In the genomic region with DNA sequence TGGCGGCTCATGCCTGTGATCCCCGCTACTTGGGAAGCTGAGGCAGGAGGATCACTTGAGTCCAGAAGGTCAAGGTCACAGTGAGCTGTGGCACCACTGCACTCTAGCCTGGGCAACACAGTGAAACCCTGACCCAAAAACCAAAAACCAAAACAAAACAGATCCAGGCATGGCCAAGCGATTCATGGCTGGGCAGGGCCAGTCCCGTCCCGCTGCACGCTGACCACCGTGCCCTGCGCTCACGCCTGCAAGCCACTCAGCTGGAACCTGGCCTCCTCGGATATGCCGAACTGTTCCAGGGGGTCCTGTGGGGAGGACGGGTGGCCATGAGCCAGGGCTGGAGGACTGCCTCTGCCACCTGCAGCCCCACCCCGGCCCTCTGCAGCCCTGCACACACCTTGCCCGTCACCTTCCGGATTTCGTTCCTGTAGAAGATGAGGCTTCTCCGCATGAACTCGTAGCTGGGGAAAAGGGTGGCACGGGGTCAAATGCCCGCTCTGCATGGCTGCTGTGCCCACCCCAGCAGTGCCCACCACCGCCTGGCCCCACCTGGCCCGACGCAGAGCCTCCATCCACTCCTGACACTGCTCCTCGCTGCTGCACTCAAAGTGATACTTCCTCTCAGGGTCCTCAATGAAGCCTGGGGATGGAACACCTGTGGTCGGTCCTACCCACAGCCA, we compare ENCODE assay signal across 19 cellular contexts. TPM values are rescaled to one million over a fixed set of nuclear protein-coding genes. Genes with fewer than 3 reads are reported as not detected.
DNase-seq lines count a peak whose midpoint lies in the region; ATAC-seq, FAIRE-seq and TF ChIP-seq lines count a peak whose summit lies in the region.
"Had no signal": no experiment of that assay in that cellular context is flagged by ENCODE, and none has a peak within 500 bp of the region (broad histone marks: within the 10 kb centered on the region; RNA-seq: fewer than 3 reads in every experiment).

No MANE protein-coding gene starts in this region.

- no peak overlapping the region for H2AK5ac ChIP-seq in H1 (ENCODE audit: low read depth, low read length)

- H3K4me3 Mint-ChIP-seq in activated T-cell treated with anti-CD3 and anti-CD28 coated beads, Interleukin-2, amount 50 U/mL, for 24 hours = peak overlapping the region; percentile 94
- H3K4me3 Mint-ChIP-seq in stimulated activated memory B cell treated with anti-CD40 and anti-IgM and Interleukin-4, amounts not matched to agents 10 μg/mL and 1 μg/mL and 100 μg/mL, for 72 hours = peak overlapping the region; percentile 49

- POLR2A ChIA-PET in H1 (lab: Charles Lee; ENCODE audit: partially characterized antibody) = interaction anchor here (0.7 to 5.9 kb wide), 10 partner anchors 12 to 118 kb away, joined by 3 to 52 read pairs (median 3); a partner anchor contains a TSS

- peaks cover 88% of the 10 kb centered on the region for H3K36me3 Mint-ChIP-seq in activated T-cell treated with anti-CD3 and anti-CD28 coated beads, Interleukin-2, amount 50 U/mL, for 24 hours (ENCODE audit: low read depth)
- peaks cover 35% of the 10 kb centered on the region for H3K36me3 Mint-ChIP-seq in stimulated activated memory B cell treated with anti-CD40 and anti-IgM and Interleukin-4, amounts not matched to agents 10 μg/mL and 1 μg/mL and 100 μg/mL, for 72 hours

- H3K9me3 Mint-ChIP-seq in activated T-cell treated with anti-CD3 and anti-CD28 coated beads, Interleukin-2, amount 50 U/mL, for 24 hours = no peaks in the 10 kb centered on the region
- H3K9me3 Mint-ChIP-seq in stimulated activated memory B cell treated with anti-CD40 and anti-IgM and Interleukin-4, amounts not matched to agents 10 μg/mL and 1 μg/mL and 100 μg/mL, for 72 hours = no peaks in the 10 kb centered on the region

- no peak overlapping the region for H4K91ac ChIP-seq in H1 (replicated peaks; ENCODE audit: insufficient read length, low read length)

- H3K14ac ChIP-seq in H1 (ENCODE audit: insufficient read length) = no peak overlapping the region

- TF ChIP-seq RAD21 in H1 (IDR thresholded peaks at IDR 0.05 in 1 of 2, conservative IDR thresholded peaks at IDR 0.05 in 1 of 2; ENCODE audit: low read depth in 2 of 2, low read length in 2 of 2) = no peak

- no peak overlapping the region for H3K56ac ChIP-seq in H1 (replicated peaks; ENCODE audit: insufficient read length, low read depth, low read length)

- no peaks in the 10 kb centered on the region for H3K36me3 ChIP-seq in SU-DHL-6 (ENCODE audit: low read length)
- H3K36me3 ChIP-seq in H1 (ENCODE audit: control insufficient read depth in 2 of 4, insufficient read depth in 4 of 4, low read length in 3 of 4) = peaks cover 0 to 23% (median 14%) of the 10 kb centered on the region in 4 experiments; a peak in 6 of 8 replicates

- H3K9ac ChIP-seq in SU-DHL-6 (ENCODE audit: low read length) = peak overlapping the region; percentile 95; the same call in 1 of the 2 replicates
- H3K9ac ChIP-seq in H1 (replicated peaks in 1 of 4; ENCODE audit: extremely low read depth in 1 of 4, low read depth in 3 of 4, low read length in 3 of 4) = no peak overlapping the region

- H4K20me1 ChIP-seq in SU-DHL-6 (ENCODE audit: low read depth, low read length) (0 out of 2 replicates have a peak, but pooled peaks cover 2% of the 10 kb centered on the region), H1 (replicated peaks in 1 of 2; ENCODE audit: control insufficient read depth in 1 of 2, insufficient read depth in 2 of 2, low read length in 2 of 2) (peaks cover 6 to 19% of the 10 kb centered on the region in 2 experiments)

- no peak overlapping the region for H2BK15ac ChIP-seq in H1 (ENCODE audit: low read length)

- H4K8ac ChIP-seq in H1 (ENCODE audit: extremely low read depth, insufficient read depth, low read length) = no peak overlapping the region

- no peak for TF ChIP-seq EP300 in H1 (IDR thresholded peaks at IDR 0.05; ENCODE audit: borderline replicate concordance in 1 of 2, low read depth in 2 of 2, low read length in 2 of 2)

- no peaks in the 10 kb centered on the region for H3K27me3 Mint-ChIP-seq in activated T-cell treated with anti-CD3 and anti-CD28 coated beads, Interleukin-2, amount 50 U/mL, for 24 hours
- no peaks in the 10 kb centered on the region for H3K27me3 Mint-ChIP-seq in stimulated activated memory B cell treated with anti-CD40 and anti-IgM and Interleukin-4, amounts not matched to agents 10 μg/mL and 1 μg/mL and 100 μg/mL, for 72 hours

- no peak overlapping the region for H2BK20ac ChIP-seq in H1 (ENCODE audit: low read length)

- H3K4me2 ChIP-seq in SU-DHL-6 (ENCODE audit: low read depth, low read length, poor library complexity, severe bottlenecking) (peak overlapping the region; percentile 97), H1 (ENCODE audit: insufficient read depth in 1 of 2, low read depth in 2 of 2, low read length in 2 of 2) (no peak overlapping the region)

- H2BK12ac ChIP-seq in H1 (ENCODE audit: low read depth, low read length) = no peak overlapping the region

- H3K4ac ChIP-seq in H1 (replicated peaks; ENCODE audit: insufficient read length, low read depth, low read length) = no peak overlapping the region

- TF ChIP-seq POLR2A in H1 (IDR thresholded peaks at IDR 0.05; ENCODE audit: control extremely low read depth in 1 of 2, low read depth in 2 of 2, low read length in 2 of 2) = no peak

- H3K4me1 ChIP-seq in H1 (replicated peaks in 1 of 4; ENCODE audit: control insufficient read depth in 3 of 4, insufficient read depth in 4 of 4, low read length in 3 of 4) = peaks cover 0 to 9% (median 6%) of the 10 kb centered on the region in 4 experiments; a peak in 5 of 7 replicates

- DNase-seq in activated T-cell treated with anti-CD3 and anti-CD28 coated beads, Interleukin-2, amount 50 U/mL, for 24 hours = no peak
- DNase-seq in activated T-cell treated with anti-CD3 and anti-CD28 coated beads, Interleukin-2, amount 50 U/mL, for 48 hours = no peak
- DNase-seq in H1 (ENCODE audit: low read depth in 1 of 2, low spot score in 2 of 2) = no peak
- DNase-seq in NCI-H1436 (lab: John Stamatoyannopoulos, UW) = no peak
- no peak for DNase-seq in GM19238 (ENCODE audit: insufficient read length, low spot score)
- DNase-seq: activated T-cell treated with anti-CD3 and anti-CD28 coated beads, Interleukin-2, amount 50 U/mL, for 1 hour; cerebellar nuclear complex; EL; NCI-H1092; stimulated activated CD4-positive, alpha-beta T cell treated with anti-CD3 and anti-CD28 coated beads, Interleukin-15, amount 100 ng/mL, for 24 hours had no signal

- H3K23me2 ChIP-seq in H1 (ENCODE audit: low read depth, low read length) = peaks cover 9% of the 10 kb centered on the region; the same call in 1 of the 2 replicates

- no peak overlapping the region for H2BK120ac ChIP-seq in H1 (replicated peaks; ENCODE audit: low read depth, low read length)

- H3K79me2 ChIP-seq in SU-DHL-6 (ENCODE audit: insufficient read depth, low read length) = peaks cover 50% of the 10 kb centered on the region
- peaks cover 16 to 33% of the 10 kb centered on the region in 2 experiments for H3K79me2 ChIP-seq in H1 (ENCODE audit: control insufficient read depth in 1 of 2, insufficient read depth in 2 of 2, low read length in 2 of 2)

- peaks cover 10% of the 10 kb centered on the region for H3K79me1 ChIP-seq in H1 (ENCODE audit: low read depth, low read length)

- no peaks in the 10 kb centered on the region for H3K9me2 ChIP-seq in SU-DHL-6 (replicated peaks; ENCODE audit: insufficient read depth, low read length)

- H3K9me3 ChIP-seq in SU-DHL-6 (ENCODE audit: insufficient read depth, low read length) = no peaks in the 10 kb centered on the region
- no peaks in the 10 kb centered on the region for H3K9me3 ChIP-seq in H1 (ENCODE audit: insufficient read depth in 2 of 2, low read depth in 1 of 2, low read length in 1 of 2)
- H3K9me3 ChIP-seq: vagina had no signal

- H3K18ac ChIP-seq in H1 (ENCODE audit: extremely low read depth, low read length) = no peak overlapping the region

- no peak overlapping the region for H4K5ac ChIP-seq in H1 (ENCODE audit: insufficient read length, low read depth, low read length)

- H2BK5ac ChIP-seq in H1 (ENCODE audit: low read depth, low read length) = peak overlapping the region; percentile 24; the same call in 1 of the 2 replicates

- H2AFZ ChIP-seq in SU-DHL-6 (ENCODE audit: low read depth, low read length, severe bottlenecking) (no peak overlapping the region), H1 (ENCODE audit: low read length) (no peak overlapping the region)

- no peaks in the 10 kb centered on the region for H3K27me3 ChIP-seq in SU-DHL-6 (ENCODE audit: low read length)
- H3K27me3 ChIP-seq in H1 (replicated peaks in 1 of 4; ENCODE audit: control insufficient read depth in 3 of 4, extremely low read depth in 1 of 4, insufficient read depth in 3 of 4, low read length in 3 of 4) = no peaks in the 10 kb centered on the region
- H3K27me3 ChIP-seq: vagina had no signal

- peaks cover 44% of the 10 kb centered on the region for H3K4me1 Mint-ChIP-seq in activated T-cell treated with anti-CD3 and anti-CD28 coated beads, Interleukin-2, amount 50 U/mL, for 24 hours (ENCODE audit: low read depth)
- H3K4me1 Mint-ChIP-seq in stimulated activated memory B cell treated with anti-CD40 and anti-IgM and Interleukin-4, amounts not matched to agents 10 μg/mL and 1 μg/mL and 100 μg/mL, for 72 hours = peaks cover 60% of the 10 kb centered on the region

- CTCF ChIA-PET in H1 (lab: Charles Lee; ENCODE audit: partially characterized antibody) = interaction anchor here (0.6 to 2.4 kb wide), 12 partner anchors 10 to 1361 kb away, joined by 3 to 7 read pairs (median 3); no protein-coding TSS in a partner anchor

- TF ChIP-seq CTCF in SU-DHL-6 (IDR thresholded peaks at IDR 0.05; ENCODE audit: insufficient read depth, low read length, poor library complexity, severe bottlenecking) (no peak), H1 (IDR thresholded peaks at IDR 0.05; ENCODE audit: control extremely low read depth in 1 of 3, insufficient read depth in 1 of 3, low read depth in 1 of 3, low read length in 3 of 3) (no peak)

- H3F3A ChIP-seq in SU-DHL-6 (ENCODE audit: insufficient read depth) = peaks cover 20% of the 10 kb centered on the region; the same call in 1 of the 2 replicates

- no peak overlapping the region for H3K23ac ChIP-seq in H1 (ENCODE audit: insufficient read length)

- peak overlapping the region; percentile 93 for H3K27ac Mint-ChIP-seq in activated T-cell treated with anti-CD3 and anti-CD28 coated beads, Interleukin-2, amount 50 U/mL, for 24 hours
- peak overlapping the region; percentile 91 for H3K27ac Mint-ChIP-seq in stimulated activated memory B cell treated with anti-CD40 and anti-IgM and Interleukin-4, amounts not matched to agents 10 μg/mL and 1 μg/mL and 100 μg/mL, for 72 hours

- H3K27ac ChIP-seq in SU-DHL-6 (ENCODE audit: low read depth, low read length) (peak overlapping the region; percentile 81), H1 (ENCODE audit: low read depth, low read length) (no peak overlapping the region)
- H3K27ac ChIP-seq: vagina had no signal

- no peak for FAIRE-seq in H1 (lab: Jason Lieb, UNC)
- FAIRE-seq: TTC549 had no signal

- peak overlapping the region; percentile 1 for H3K4me3 ChIP-seq in SU-DHL-6 (ENCODE audit: insufficient read depth, low read length, poor library complexity, severe bottlenecking)
- no peak overlapping the region for H3K4me3 ChIP-seq in H1 (ENCODE audit: extremely low read depth in 1 of 4, insufficient read depth in 2 of 4, low read depth in 3 of 4, low read length in 4 of 4)
- H3K4me3 ChIP-seq: vagina had no signal

- no peak for ATAC-seq in stimulated activated memory B cell treated with anti-CD40 and anti-IgM and Interleukin-4, amounts not matched to agents 10 μg/mL and 1 μg/mL and 100 μg/mL, for 72 hours
- ATAC-seq in GM21576 (IDR thresholded peaks at IDR 0.05; ENCODE audit: unreplicated experiment) = no peak
- ATAC-seq: esophagus mucosa had no signal

- 89% methylated on average over 25 of the region's 25 CpGs; no CpG with 5 or more reads in 1 of the 2 experiments for WGBS in H1 (ENCODE audit: extremely low coverage in 1 of 2, insufficient coverage in 1 of 2, insufficient read length in 1 of 2, insufficient replicate concordance in 2 of 2, low coverage in 1 of 2, low lambda C conversion rate in 2 of 2, missing lambda C conversion rate in 1 of 2), 2 experiments

RNA-seq across cellular contexts. Expression of a gene that starts 2.4 kb away (rescaled TPM):
- total RNA-seq in H1 (2021; fragmentation: NEBNext Ultra II Directional; extraction: Animal tissue kit (Norgen Biotek cat#: 25700)) = 135 TPM in 2 replicates
- 187 and 235 TPM in 2 replicates for polyA plus RNA-seq in H1 (2011; rRNA removed)
- polyA plus RNA-seq in H1 (2011; cell fraction: cytosol; rRNA removed) = 217 TPM
- polyA plus RNA-seq in H1 (2011; cell fraction: nucleus; rRNA removed) = 175 TPM
- 118 to 165 TPM (median 146 TPM) in 4 replicates for polyA plus RNA-seq in H1 (2012, experiment 1 of 2)
- polyA plus RNA-seq in H1 (2012, experiment 2 of 2) = 185 TPM
- 108 TPM for polyA plus RNA-seq in H1 (2013, experiment 1 of 2)
- polyA plus RNA-seq in H1 (2013, experiment 2 of 2) = 117 TPM
- polyA minus RNA-seq in H1 (2011; rRNA and poly(A)+ RNA removed) = 29.0 and 35.2 TPM in 2 replicates
- 43.3 TPM for polyA minus RNA-seq in H1 (2011; cell fraction: cytosol; rRNA and poly(A)+ RNA removed)
- polyA minus RNA-seq in H1 (2011; cell fraction: nucleus; rRNA and poly(A)+ RNA removed) = 40.6 TPM

RNA-seq across cellular contexts. Expression of a gene that starts 2.9 kb away (rescaled TPM):
- 142 and 146 TPM in 2 replicates for total RNA-seq in H1 (2021; fragmentation: NEBNext Ultra II Directional; extraction: Animal tissue kit (Norgen Biotek cat#: 25700))
- polyA plus RNA-seq in H1 (2011; rRNA removed) = 15.3 and 31.2 TPM in 2 replicates
- 22.1 TPM for polyA plus RNA-seq in H1 (2011; cell fraction: cytosol; rRNA removed)
- 171 TPM for polyA plus RNA-seq in H1 (2011; cell fraction: nucleus; rRNA removed)
- polyA plus RNA-seq in H1 (2012, experiment 1 of 2) = 97.0 to 157 TPM (median 147 TPM) in 4 replicates
- polyA plus RNA-seq in H1 (2012, experiment 2 of 2) = 117 TPM
- polyA plus RNA-seq in H1 (2013, experiment 1 of 2) = 109 TPM
- 101 TPM for polyA plus RNA-seq in H1 (2013, experiment 2 of 2)
- polyA minus RNA-seq in H1 (2011; rRNA and poly(A)+ RNA removed) = 18.4 and 22.8 TPM in 2 replicates
- polyA minus RNA-seq in H1 (2011; cell fraction: cytosol; rRNA and poly(A)+ RNA removed) = 64.4 TPM
- polyA minus RNA-seq in H1 (2011; cell fraction: nucleus; rRNA and poly(A)+ RNA removed) = 112 TPM

RNA-seq across cellular contexts. Expression of a gene that starts 15.4 kb away (rescaled TPM):
- 13.0 and 15.4 TPM in 2 replicates for total RNA-seq in H1 (2021; fragmentation: NEBNext Ultra II Directional; extraction: Animal tissue kit (Norgen Biotek cat#: 25700))
- polyA plus RNA-seq in H1 (2011; rRNA removed) = 10.5 and 19.3 TPM in 2 replicates
- 10.1 TPM for polyA plus RNA-seq in H1 (2011; cell fraction: cytosol; rRNA removed)
- 104 TPM for polyA plus RNA-seq in H1 (2011; cell fraction: nucleus; rRNA removed)
- polyA plus RNA-seq in H1 (2012, experiment 1 of 2) = 12.7 to 23.7 TPM (median 18.4 TPM) in 4 replicates
- 9.0 TPM for polyA plus RNA-seq in H1 (2012, experiment 2 of 2)
- 6.7 TPM for polyA plus RNA-seq in H1 (2013, experiment 1 of 2)
- 5.6 TPM for polyA plus RNA-seq in H1 (2013, experiment 2 of 2)
- 0.46 and 0.63 TPM in 2 replicates for polyA minus RNA-seq in H1 (2011; rRNA and poly(A)+ RNA removed)
- 3.1 TPM for polyA minus RNA-seq in H1 (2011; cell fraction: cytosol; rRNA and poly(A)+ RNA removed)
- polyA minus RNA-seq in H1 (2011; cell fraction: nucleus; rRNA and poly(A)+ RNA removed) = 13.1 TPM

RNA-seq across cellular contexts. Expression of a gene that starts 22.5 kb away (rescaled TPM):
- total RNA-seq in H1 (2021; fragmentation: NEBNext Ultra II Directional; extraction: Animal tissue kit (Norgen Biotek cat#: 25700)) = 0.56 and 1.7 TPM in 2 replicates
- polyA plus RNA-seq in H1 (2011; rRNA removed) = 0.24 and 0.53 TPM in 2 replicates
- 0.41 TPM for polyA plus RNA-seq in H1 (2011; cell fraction: cytosol; rRNA removed)
- 0.10 TPM for polyA plus RNA-seq in H1 (2011; cell fraction: nucleus; rRNA removed)
- 0.40 to 2.0 TPM (median 1.1 TPM) in 3 of 4 replicates, not detected in the other for polyA plus RNA-seq in H1 (2012, experiment 1 of 2)
- not detected for polyA plus RNA-seq in H1 (2012, experiment 2 of 2)
- polyA plus RNA-seq in H1 (2013, experiment 1 of 2) = 0.83 TPM
- 0.96 TPM for polyA plus RNA-seq in H1 (2013, experiment 2 of 2)
- not detected in 2 replicates for polyA minus RNA-seq in H1 (2011; rRNA and poly(A)+ RNA removed)
- polyA minus RNA-seq in H1 (2011; cell fraction: cytosol; rRNA and poly(A)+ RNA removed) = not detected
- not detected for polyA minus RNA-seq in H1 (2011; cell fraction: nucleus; rRNA and poly(A)+ RNA removed)
- total RNA-seq: esophagus mucosa, HT1080, RPMI7951, vagina had no signal

RNA-seq across cellular contexts. Expression of a gene that starts 48.2 kb away (rescaled TPM):
- total RNA-seq in H1 (2021; fragmentation: NEBNext Ultra II Directional; extraction: Animal tissue kit (Norgen Biotek cat#: 25700)) = not detected in 2 replicates
- not detected in 2 replicates for polyA plus RNA-seq in H1 (2011; rRNA removed)
- polyA plus RNA-seq in H1 (2011; cell fraction: cytosol; rRNA removed) = not detected
- polyA plus RNA-seq in H1 (2011; cell fraction: nucleus; rRNA removed) = not detected
- polyA plus RNA-seq in H1 (2012, experiment 1 of 2) = 0.06 to 0.11 TPM in 2 of 4 replicates, not detected in the others
- not detected for polyA plus RNA-seq in H1 (2012, experiment 2 of 2)
- not detected for polyA plus RNA-seq in H1 (2013, experiment 1 of 2)
- polyA plus RNA-seq in H1 (2013, experiment 2 of 2) = not detected
- not detected in 2 replicates for polyA minus RNA-seq in H1 (2011; rRNA and poly(A)+ RNA removed)
- not detected for polyA minus RNA-seq in H1 (2011; cell fraction: cytosol; rRNA and poly(A)+ RNA removed)
- polyA minus RNA-seq in H1 (2011; cell fraction: nucleus; rRNA and poly(A)+ RNA removed) = not detected
- total RNA-seq: osteoblast had no signal
